ENCODE assay signal across 1 cellular context in the genomic region with DNA sequence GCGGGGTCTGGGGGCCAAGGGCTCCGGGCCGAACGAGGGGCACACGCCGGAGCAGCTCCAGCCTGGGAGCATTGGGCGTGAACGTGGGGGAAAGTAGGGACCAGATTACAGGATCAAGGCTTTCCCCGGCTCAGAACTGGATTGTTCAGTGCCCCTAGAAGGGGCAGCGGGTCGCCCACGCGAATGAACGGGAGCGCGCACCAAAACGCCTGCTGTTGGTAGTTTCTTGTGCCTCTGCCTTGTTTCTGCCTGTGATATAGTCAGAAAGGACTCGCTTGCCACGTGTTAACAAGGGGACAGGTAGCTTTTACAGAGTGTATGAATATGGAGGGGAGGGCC.
TF ChIP-seq lines count a peak whose summit lies in the region.

No MANE protein-coding gene starts in this region.

TF ChIP-seq in GM23338, 12 proteins besides CTCF, POLR2A, EP300 and RAD21 (continued from another document):
- TF ChIP-seq, protein P1, sequence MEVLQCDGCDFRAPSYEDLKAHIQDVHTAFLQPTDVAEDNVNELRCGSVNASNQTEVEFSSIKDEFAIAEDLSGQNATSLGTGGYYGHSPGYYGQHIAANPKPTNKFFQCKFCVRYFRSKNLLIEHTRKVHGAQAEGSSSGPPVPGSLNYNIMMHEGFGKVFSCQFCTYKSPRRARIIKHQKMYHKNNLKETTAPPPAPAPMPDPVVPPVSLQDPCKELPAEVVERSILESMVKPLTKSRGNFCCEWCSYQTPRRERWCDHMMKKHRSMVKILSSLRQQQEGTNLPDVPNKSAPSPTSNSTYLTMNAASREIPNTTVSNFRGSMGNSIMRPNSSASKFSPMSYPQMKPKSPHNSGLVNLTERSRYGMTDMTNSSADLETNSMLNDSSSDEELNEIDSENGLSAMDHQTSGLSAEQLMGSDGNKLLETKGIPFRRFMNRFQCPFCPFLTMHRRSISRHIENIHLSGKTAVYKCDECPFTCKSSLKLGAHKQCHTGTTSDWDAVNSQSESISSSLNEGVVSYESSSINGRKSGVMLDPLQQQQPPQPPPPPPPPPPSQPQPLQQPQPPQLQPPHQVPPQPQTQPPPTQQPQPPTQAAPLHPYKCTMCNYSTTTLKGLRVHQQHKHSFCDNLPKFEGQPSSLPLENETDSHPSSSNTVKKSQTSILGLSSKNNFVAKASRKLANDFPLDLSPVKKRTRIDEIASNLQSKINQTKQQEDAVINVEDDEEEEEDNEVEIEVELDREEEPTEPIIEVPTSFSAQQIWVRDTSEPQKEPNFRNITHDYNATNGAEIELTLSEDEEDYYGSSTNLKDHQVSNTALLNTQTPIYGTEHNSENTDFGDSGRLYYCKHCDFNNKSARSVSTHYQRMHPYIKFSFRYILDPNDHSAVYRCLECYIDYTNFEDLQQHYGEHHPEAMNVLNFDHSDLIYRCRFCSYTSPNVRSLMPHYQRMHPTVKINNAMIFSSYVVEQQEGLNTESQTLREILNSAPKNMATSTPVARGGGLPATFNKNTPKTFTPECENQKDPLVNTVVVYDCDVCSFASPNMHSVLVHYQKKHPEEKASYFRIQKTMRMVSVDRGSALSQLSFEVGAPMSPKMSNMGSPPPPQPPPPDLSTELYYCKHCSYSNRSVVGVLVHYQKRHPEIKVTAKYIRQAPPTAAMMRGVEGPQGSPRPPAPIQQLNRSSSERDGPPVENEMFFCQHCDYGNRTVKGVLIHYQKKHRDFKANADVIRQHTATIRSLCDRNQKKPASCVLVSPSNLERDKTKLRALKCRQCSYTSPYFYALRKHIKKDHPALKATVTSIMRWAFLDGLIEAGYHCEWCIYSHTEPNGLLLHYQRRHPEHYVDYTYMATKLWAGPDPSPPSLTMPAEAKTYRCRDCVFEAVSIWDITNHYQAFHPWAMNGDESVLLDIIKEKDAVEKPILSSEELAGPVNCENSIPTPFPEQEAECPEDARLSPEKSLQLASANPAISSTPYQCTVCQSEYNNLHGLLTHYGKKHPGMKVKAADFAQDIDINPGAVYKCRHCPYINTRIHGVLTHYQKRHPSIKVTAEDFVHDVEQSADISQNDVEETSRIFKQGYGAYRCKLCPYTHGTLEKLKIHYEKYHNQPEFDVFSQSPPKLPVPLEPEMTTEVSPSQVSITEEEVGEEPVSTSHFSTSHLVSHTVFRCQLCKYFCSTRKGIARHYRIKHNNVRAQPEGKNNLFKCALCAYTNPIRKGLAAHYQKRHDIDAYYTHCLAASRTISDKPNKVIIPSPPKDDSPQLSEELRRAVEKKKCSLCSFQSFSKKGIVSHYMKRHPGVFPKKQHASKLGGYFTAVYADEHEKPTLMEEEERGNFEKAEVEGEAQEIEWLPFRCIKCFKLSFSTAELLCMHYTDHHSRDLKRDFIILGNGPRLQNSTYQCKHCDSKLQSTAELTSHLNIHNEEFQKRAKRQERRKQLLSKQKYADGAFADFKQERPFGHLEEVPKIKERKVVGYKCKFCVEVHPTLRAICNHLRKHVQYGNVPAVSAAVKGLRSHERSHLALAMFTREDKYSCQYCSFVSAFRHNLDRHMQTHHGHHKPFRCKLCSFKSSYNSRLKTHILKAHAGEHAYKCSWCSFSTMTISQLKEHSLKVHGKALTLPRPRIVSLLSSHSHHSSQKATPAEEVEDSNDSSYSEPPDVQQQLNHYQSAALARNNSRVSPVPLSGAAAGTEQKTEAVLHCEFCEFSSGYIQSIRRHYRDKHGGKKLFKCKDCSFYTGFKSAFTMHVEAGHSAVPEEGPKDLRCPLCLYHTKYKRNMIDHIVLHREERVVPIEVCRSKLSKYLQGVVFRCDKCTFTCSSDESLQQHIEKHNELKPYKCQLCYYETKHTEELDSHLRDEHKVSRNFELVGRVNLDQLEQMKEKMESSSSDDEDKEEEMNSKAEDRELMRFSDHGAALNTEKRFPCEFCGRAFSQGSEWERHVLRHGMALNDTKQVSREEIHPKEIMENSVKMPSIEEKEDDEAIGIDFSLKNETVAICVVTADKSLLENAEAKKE (CRISPR knock-in tag; IDR thresholded peaks at IDR 0.05): no peak
- TF ChIP-seq STAT1 (IDR thresholded peaks at IDR 0.05; ENCODE audit: unreplicated experiment) (no peak), EZH2 (IDR thresholded peaks at IDR 0.05; ENCODE audit: low read depth, unreplicated experiment) (no peak), POLR2AphosphoS5 (IDR thresholded peaks at IDR 0.05; ENCODE audit: low read depth) (no peak), EZH2phosphoT487 (IDR thresholded peaks at IDR 0.05; ENCODE audit: unreplicated experiment) (no peak)
- TF ChIP-seq, protein P2, sequence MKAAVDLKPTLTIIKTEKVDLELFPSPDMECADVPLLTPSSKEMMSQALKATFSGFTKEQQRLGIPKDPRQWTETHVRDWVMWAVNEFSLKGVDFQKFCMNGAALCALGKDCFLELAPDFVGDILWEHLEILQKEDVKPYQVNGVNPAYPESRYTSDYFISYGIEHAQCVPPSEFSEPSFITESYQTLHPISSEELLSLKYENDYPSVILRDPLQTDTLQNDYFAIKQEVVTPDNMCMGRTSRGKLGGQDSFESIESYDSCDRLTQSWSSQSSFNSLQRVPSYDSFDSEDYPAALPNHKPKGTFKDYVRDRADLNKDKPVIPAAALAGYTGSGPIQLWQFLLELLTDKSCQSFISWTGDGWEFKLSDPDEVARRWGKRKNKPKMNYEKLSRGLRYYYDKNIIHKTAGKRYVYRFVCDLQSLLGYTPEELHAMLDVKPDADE (IDR thresholded peaks at IDR 0.05): no peak
